In genomic region chr7:133669061-133669455, GRCh38 we compare ENCODE assay signal across 20 cellular contexts.
"Had no signal": no experiment of that assay in that cellular context is flagged by ENCODE, and none has a peak within 500 bp of the region (broad histone marks: within the 10 kb centered on the region; RNA-seq: fewer than 3 reads in every experiment).

No MANE protein-coding gene starts in this region.

- H3K27ac ChIP-seq: heart left ventricle, hepatocyte, lower lobe of right lung, neutrophil, psoas muscle, sigmoid colon, testis, tibial artery had no signal

- H3K9me3 ChIP-seq: heart left ventricle, lower lobe of right lung, neutrophil, psoas muscle, sigmoid colon, testis, tibial artery had no signal

- FAIRE-seq: frontal cortex, keratinocyte had no signal

- H2AFZ ChIP-seq: hepatocyte had no signal

- H3K4me1 Mint-ChIP-seq: stimulated activated effector memory CD8-positive, alpha-beta T cell treated with anti-CD3 and anti-CD28 coated beads, Interleukin-12 subunit alpha, Interleukin-12 subunit beta, amount 100 ng/mL, for 72 hours had no signal

- H3K36me3 ChIP-seq: heart left ventricle, lower lobe of right lung, neutrophil, sigmoid colon, tibial artery had no signal

- DNase-seq: cerebellar nuclear complex; cortex of kidney; heart left ventricle; left ventricle myocardium superior; lower lobe of right lung; naive thymus-derived CD8-positive, alpha-beta T cell; psoas muscle; sigmoid colon; stimulated activated CD4-positive, alpha-beta T cell treated with anti-CD3 and anti-CD28 coated beads, Interleukin-2, amount 100 ng/mL, for 24 hours; stimulated activated CD4-positive, alpha-beta T cell treated with anti-CD3 and anti-CD28 coated beads, Interleukin-4, amount 100 ng/mL, for 24 hours; stimulated activated naive CD8-positive, alpha-beta T cell treated with anti-CD3 and anti-CD28 coated beads, Interleukin-15, Interleukin-2, amounts not matched to agents 100 U/mL and 50 U/mL, for 24 hours; substantia nigra; testis; tibial artery had no signal

- H3K4me3 ChIP-seq: heart left ventricle, hepatocyte, lower lobe of right lung, psoas muscle, sigmoid colon, testis, tibial artery had no signal

- H3K79me2 ChIP-seq: hepatocyte had no signal

- H3K27ac Mint-ChIP-seq: stimulated activated effector memory CD8-positive, alpha-beta T cell treated with anti-CD3 and anti-CD28 coated beads, Interleukin-12 subunit alpha, Interleukin-12 subunit beta, amount 100 ng/mL, for 72 hours; type B pancreatic cell had no signal

- H3K27me3 Mint-ChIP-seq: naive thymus-derived CD8-positive, alpha-beta T cell; type B pancreatic cell had no signal

- H3K4me3 Mint-ChIP-seq: naive thymus-derived CD8-positive, alpha-beta T cell; stimulated activated effector memory CD8-positive, alpha-beta T cell treated with anti-CD3 and anti-CD28 coated beads, Interleukin-12 subunit alpha, Interleukin-12 subunit beta, amount 100 ng/mL, for 72 hours; type B pancreatic cell had no signal

- H3K27me3 ChIP-seq: heart left ventricle, hepatocyte, neutrophil, sigmoid colon, testis, tibial artery had no signal

- H3K4me1 ChIP-seq: heart left ventricle, lower lobe of right lung, psoas muscle, sigmoid colon, testis, tibial artery had no signal

- H3K4me2 ChIP-seq: hepatocyte had no signal

- H3K36me3 Mint-ChIP-seq: stimulated activated effector memory CD8-positive, alpha-beta T cell treated with anti-CD3 and anti-CD28 coated beads, Interleukin-12 subunit alpha, Interleukin-12 subunit beta, amount 100 ng/mL, for 72 hours had no signal

- H3K9me3 Mint-ChIP-seq: naive thymus-derived CD8-positive, alpha-beta T cell; type B pancreatic cell had no signal
